24 cellular contexts compared by ENCODE assay signal in genomic region chr7:51085034-51085692, GRCh38.
"Had no signal": no experiment of that assay in that cellular context is flagged by ENCODE, and none has a peak within 500 bp of the region (broad histone marks: within the 10 kb centered on the region; RNA-seq: fewer than 3 reads in every experiment).

No MANE protein-coding gene starts in this region.

- DNase-seq: colonic mucosa; cortex of kidney; effector CD8-positive, alpha-beta T cell; effector memory CD8-positive, alpha-beta T cell; endodermal cell; erythroblast; esophagus squamous epithelium; foreskin fibroblast; foreskin melanocyte; gastrocnemius medialis; glutamatergic neuron; head of caudate nucleus; heart right ventricle; hippocampal formation; left cardiac atrium; left lung; left ventricle myocardium superior; lower lobe of right lung; mesenchymal stem cell; mucosa of descending colon had no signal

- H3K27me3 ChIP-seq: colonic mucosa, esophagus squamous epithelium, gastrocnemius medialis, heart right ventricle, left lung had no signal

- H3K9me3 ChIP-seq: colonic mucosa, esophagus squamous epithelium, gastrocnemius medialis, lower lobe of right lung, mucosa of descending colon had no signal

- H3K36me3 Mint-ChIP-seq: mesothelial cell of epicardium had no signal

- H3K27ac ChIP-seq: colonic mucosa, epithelial cell of prostate, esophagus squamous epithelium, heart right ventricle, left lung, lower lobe of right lung had no signal

- H3K4me3 ChIP-seq: colonic mucosa, esophagus squamous epithelium, gastrocnemius medialis, heart right ventricle, left lung, lower lobe of right lung, mucosa of descending colon had no signal

- H3K27ac Mint-ChIP-seq: dendritic cell treated with granulocyte-macrophage colony-stimulating factor and Interleukin-4, amounts not matched to agents 40 ng/mL and 50 ng/mL, for 4 days; effector memory CD8-positive, alpha-beta T cell; endodermal cell; mesothelial cell of epicardium had no signal

- ATAC-seq: effector memory CD8-positive, alpha-beta T cell; esophagus mucosa; gastrocnemius medialis; heart right ventricle; left cardiac atrium; left lung; left ventricle myocardium superior; mucosa of descending colon had no signal

- H3K9me3 Mint-ChIP-seq: effector memory CD8-positive, alpha-beta T cell; endodermal cell; mesothelial cell of epicardium had no signal

- H3K4me1 ChIP-seq: colonic mucosa, left lung, lower lobe of right lung had no signal

- H3K36me3 ChIP-seq: colonic mucosa, heart right ventricle, left lung, lower lobe of right lung had no signal

- H3K4me3 Mint-ChIP-seq: dendritic cell treated with granulocyte-macrophage colony-stimulating factor and Interleukin-4, amounts not matched to agents 40 ng/mL and 50 ng/mL, for 4 days; effector memory CD8-positive, alpha-beta T cell; endodermal cell; mesothelial cell of epicardium had no signal

- H3K27me3 Mint-ChIP-seq: dendritic cell treated with granulocyte-macrophage colony-stimulating factor and Interleukin-4, amounts not matched to agents 40 ng/mL and 50 ng/mL, for 4 days had no signal

- H3K4me1 Mint-ChIP-seq: mesothelial cell of epicardium had no signal
